Comparison of ENCODE assay signal across 23 cellular contexts in genomic region chr1:152566681-152567080, GRCh38. TPM values are rescaled to one million over a fixed set of nuclear protein-coding genes. Genes with fewer than 3 reads are reported as not detected.
A peak's percentile ranks its signal among the peaks of the same experiment; 100 is the strongest.
DNase-seq lines count a peak whose midpoint lies in the region; ATAC-seq and TF ChIP-seq lines count a peak whose summit lies in the region.
"Had no signal": no experiment of that assay in that cellular context is flagged by ENCODE, and none has a peak within 500 bp of the region (broad histone marks: within the 10 kb centered on the region; RNA-seq: fewer than 3 reads in every experiment).

TSS of gene LCE3E (minus strand) at chr1:152566780. CDS start at chr1:152566208, 572 bp downstream.

- no peak for ATAC-seq in HG02610 (IDR thresholded peaks at IDR 0.05; ENCODE audit: unreplicated experiment)
- no peak for ATAC-seq in GM18498 (IDR thresholded peaks at IDR 0.05; ENCODE audit: unreplicated experiment)
- ATAC-seq: CD8-positive, alpha-beta T cell; Panc1; Right ventricle myocardium inferior had no signal

- H3K79me2 ChIP-seq in mammary epithelial cell (ENCODE audit: insufficient read depth, low read length) = no peaks in the 10 kb centered on the region

- H3K9me3 ChIP-seq in BLaER1 (0 out of 2 replicates have a peak, but pooled peaks cover 9% of the 10 kb centered on the region), mammary epithelial cell (replicated peaks; ENCODE audit: insufficient read depth, low read length) (peaks cover 4% of the 10 kb centered on the region)
- H3K9me3 ChIP-seq: BE2C had no signal

- no peak within 1 kb of the TSS for H2AFZ ChIP-seq in mammary epithelial cell (ENCODE audit: low read depth, low read length)

- H4K20me1 ChIP-seq in BLaER1 = no peaks in the 10 kb centered on the region
- H4K20me1 ChIP-seq in mammary epithelial cell (ENCODE audit: insufficient read depth, low read length) = no peaks in the 10 kb centered on the region

- H3K9ac ChIP-seq in BLaER1 (no peak within 1 kb of the TSS), mammary epithelial cell (ENCODE audit: insufficient read depth, low read length) (no peak within 1 kb of the TSS)

- CTCF ChIA-PET in mammary epithelial cell (lab: Charles Lee; ENCODE audit: low non-redundant PET) = no interaction called here

- no peak for TF ChIP-seq CTCF in mammary epithelial cell (conservative IDR thresholded peaks at IDR 0.05 in 1 of 2, IDR thresholded peaks at IDR 0.05 in 1 of 2; ENCODE audit: extremely low read depth in 1 of 2, insufficient read depth in 1 of 2, low read depth in 1 of 2, low read length in 2 of 2)

- 58% methylated on average over 1 of the region's 1 CpG for WGBS in mammary epithelial cell (ENCODE audit: low coverage, missing lambda C conversion rate)

- in situ Hi-C loops in mammary epithelial cell (cut with MboI; ENCODE audit: low sequenced_read_pairs in 2 of 2) = no loop called here

- peaks cover 11% of the 10 kb centered on the region for H3K4me1 ChIP-seq in BLaER1
- H3K4me1 ChIP-seq in mammary epithelial cell (ENCODE audit: insufficient read depth, low read length) = peaks cover 12% of the 10 kb centered on the region
- H3K4me1 ChIP-seq: BE2C had no signal

- intact Hi-C loops in mammary epithelial cell (cut with micrococcal nuclease) = no loop called here

- H3K27me3 ChIP-seq in BLaER1 = no peaks in the 10 kb centered on the region
- H3K27me3 ChIP-seq in mammary epithelial cell (ENCODE audit: insufficient read depth, low read length) = no peaks in the 10 kb centered on the region
- H3K27me3 ChIP-seq: BE2C, MG63 had no signal

- no peak within 1 kb of the TSS for H3K4me3 ChIP-seq in BLaER1
- no peak within 1 kb of the TSS for H3K4me3 ChIP-seq in mammary epithelial cell (replicated peaks in 1 of 3; ENCODE audit: insufficient read depth in 1 of 3, low read depth in 2 of 3, low read length in 3 of 3)
- H3K4me3 ChIP-seq: MG63 had no signal

- BruUV-seq in mammary epithelial cell (replicated peaks; lab: Mats Ljungman, UMichigan) = no TSS peak

- H3K27ac ChIP-seq in BLaER1 (no peak within 1 kb of the TSS), mammary epithelial cell (ENCODE audit: insufficient read depth, low read depth, low read length) (no peak within 1 kb of the TSS)

- dilution Hi-C loops in mammary epithelial cell (cut with HindIII; ENCODE audit: low sequenced_read_pairs) = no loop called here

- H3K4me2 ChIP-seq in BLaER1 = peak within 1 kb of the TSS; percentile 7; the same call in 1 of the 2 replicates
- H3K4me2 ChIP-seq in mammary epithelial cell (ENCODE audit: insufficient read depth, low read depth, low read length) = no peak within 1 kb of the TSS

- DNase-seq in HT1080 (ENCODE audit: low read depth) = peak; percentile 27
- DNase-seq in mammary epithelial cell = peak; percentile 76
- peak; percentile 1 for DNase-seq in medulla oblongata (ENCODE audit: extremely low spot score)
- DNase-seq in inferior parietal cortex (ENCODE audit: extremely low spot score) = no peak
- DNase-seq in activated naive CD4-positive, alpha-beta T cell treated with anti-CD3 and anti-CD28 coated beads, Interleukin-2, amount 50 U/mL, for 16 hours = no peak
- DNase-seq: BE2C; Calu3; CD8-positive, alpha-beta T cell; EL; GOT3; MG63; NCI-H1048; NCI-H1436 treated with DMSO at 0.1 percent for 48 hours; NCI-H2029 treated with DMSO at 0.1 percent for 48 hours; NCI-H2171; NCI-H526 had no signal

- H3K36me3 ChIP-seq in BLaER1 = no peaks in the 10 kb centered on the region
- no peaks in the 10 kb centered on the region for H3K36me3 ChIP-seq in mammary epithelial cell (ENCODE audit: insufficient read depth, low read length)
- H3K36me3 ChIP-seq: BE2C, MG63 had no signal

RNA-seq across cellular contexts. Expression of gene LCE3E, which starts in this region (rescaled TPM):
- total RNA-seq in HT1080 (2014; rRNA removed; shearing (Covaris generic)) = not detected in 2 replicates
- polyA plus RNA-seq in HT1080 (2015; cell fraction: cytosol; rRNA removed) = not detected in 2 replicates
- not detected in 2 replicates for polyA plus RNA-seq in HT1080 (2015; cell fraction: nucleus; rRNA removed)
- total RNA-seq in mammary epithelial cell = not detected
- polyA plus RNA-seq in mammary epithelial cell = 0.19 TPM
- not detected for polyA minus RNA-seq in mammary epithelial cell
- total RNA-seq: A172; Calu3; CD8-positive, alpha-beta T cell; HT-29; Right ventricle myocardium inferior had no signal

Comparison
In these comparisons a context has a peak if more than half of its experiments do, and no peak if none do; other contexts are left out.
1. Peak in DNase-seq in HT1080; RNA of the gene not detected or under 1 TPM.
2. Peak in DNase-seq in mammary epithelial cell; RNA of the gene not detected or under 1 TPM.